ENCODE assay signal across 9 cellular contexts in the genomic region with DNA sequence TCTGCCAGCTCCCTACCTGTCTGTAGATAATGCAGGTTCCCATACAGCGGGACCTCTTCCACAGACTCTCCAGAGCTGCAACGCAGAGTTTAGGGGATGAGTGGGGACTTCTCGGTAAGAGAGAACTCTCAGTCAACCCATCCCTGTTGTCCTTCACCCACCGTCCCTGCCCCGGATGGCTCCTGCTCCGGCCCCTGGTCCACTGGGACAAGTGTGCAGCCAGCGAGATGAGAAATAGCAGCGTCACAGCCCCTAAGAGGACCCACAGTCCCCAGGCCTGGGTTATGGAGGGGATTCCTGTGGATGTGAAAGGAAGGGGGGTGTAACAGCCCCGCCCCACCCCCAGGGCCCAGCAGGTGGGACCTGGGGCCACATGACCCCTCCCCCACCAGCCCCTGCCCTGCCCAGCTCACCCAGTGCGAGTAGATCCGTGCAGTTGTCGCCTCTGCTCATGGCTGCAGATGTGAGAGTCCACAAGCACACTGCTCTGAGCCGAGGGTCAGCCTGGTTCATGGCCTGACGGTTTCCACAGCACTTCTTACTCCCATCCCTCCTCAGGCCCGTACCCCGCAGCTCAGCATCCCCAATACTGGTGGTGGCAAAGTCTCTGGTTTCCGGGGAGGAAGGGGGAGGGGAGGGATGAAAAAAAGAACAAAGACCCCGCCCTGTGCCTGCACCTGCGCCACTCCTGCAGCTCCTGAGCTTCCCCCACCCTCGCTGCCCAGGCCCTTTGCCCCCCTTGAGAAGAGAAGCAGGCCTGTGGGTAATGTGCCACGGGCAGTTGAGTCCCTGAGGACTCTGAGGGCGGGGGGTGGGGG. TPM values are rescaled to one million over a fixed set of nuclear protein-coding genes. Genes with fewer than 3 reads are reported as not detected.
DNase-seq lines count a peak whose midpoint lies in the region; ATAC-seq and TF ChIP-seq lines count a peak whose summit lies in the region.
"Had no signal": no experiment of that assay in that cellular context is flagged by ENCODE, and none has a peak within 500 bp of the region (broad histone marks: within the 10 kb centered on the region; RNA-seq: fewer than 3 reads in every experiment).

A gene with protein sequence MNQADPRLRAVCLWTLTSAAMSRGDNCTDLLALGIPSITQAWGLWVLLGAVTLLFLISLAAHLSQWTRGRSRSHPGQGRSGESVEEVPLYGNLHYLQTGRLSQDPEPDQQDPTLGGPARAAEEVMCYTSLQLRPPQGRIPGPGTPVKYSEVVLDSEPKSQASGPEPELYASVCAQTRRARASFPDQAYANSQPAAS (minus strand): TSS at position 591 of the 818 bp plus-strand sequence. CDS start 78 bp downstream, at position 513.

- peak within 1 kb of the TSS; percentile 7 for H2BK120ac ChIP-seq in neuronal stem cell (ENCODE audit: low read depth, low read length)

- peaks cover 62% of the 10 kb centered on the region for H3K4me1 Mint-ChIP-seq in activated naive CD8-positive, alpha-beta T cell treated with anti-CD3 and anti-CD28 coated beads, Interleukin-2, amount 50 U/mL, for 24 hours

- peak within 1 kb of the TSS; percentile 84 for H2BK15ac ChIP-seq in neuronal stem cell (ENCODE audit: low read length)

- WGBS in neuronal stem cell (ENCODE audit: extremely low coverage in 2 of 2, insufficient read length in 2 of 2, insufficient replicate concordance in 1 of 2), 2 donors = no CpG with 5 or more reads among the region's 22 CpGs

- H3K14ac ChIP-seq in neuronal stem cell (ENCODE audit: low read length) = no peak within 1 kb of the TSS

- H2BK5ac ChIP-seq in neuronal stem cell (ENCODE audit: low read length) = peak within 1 kb of the TSS; percentile 31

- H3K23ac ChIP-seq in neuronal stem cell (ENCODE audit: low read depth, low read length, poor library complexity) = no peak within 1 kb of the TSS

- no peaks in the 10 kb centered on the region for H3K36me3 Mint-ChIP-seq in activated naive CD8-positive, alpha-beta T cell treated with anti-CD3 and anti-CD28 coated beads, Interleukin-2, amount 50 U/mL, for 24 hours (ENCODE audit: low read depth)

- peak within 1 kb of the TSS; percentile 29 for H3K18ac ChIP-seq in neuronal stem cell (ENCODE audit: low read length)

- H3K9me3 ChIP-seq in neuronal stem cell (replicated peaks in 1 of 2; ENCODE audit: control insufficient read depth in 2 of 2, insufficient read depth in 1 of 2, low read depth in 1 of 2, low read length in 2 of 2) = no peaks in the 10 kb centered on the region

- H3K4me3 ChIP-seq in GM06990 (replicated peaks; ENCODE audit: low read depth, low read length) (peak within 1 kb of the TSS; percentile 74), neuronal stem cell (ENCODE audit: low read length in 2 of 2) (no peak within 1 kb of the TSS)
- H3K4me3 ChIP-seq in Jurkat, Clone E6-1 (ENCODE audit: low read length) = peak within 1 kb of the TSS; percentile 93

- peak within 1 kb of the TSS; percentile 62 for H4K91ac ChIP-seq in neuronal stem cell (ENCODE audit: low read depth, low read length, poor library complexity)

- H3K9ac ChIP-seq in neuronal stem cell (ENCODE audit: low read depth, low read length, poor library complexity) = peak within 1 kb of the TSS; percentile 1

- H2AK5ac ChIP-seq in neuronal stem cell (ENCODE audit: low read depth, low read length) = peak within 1 kb of the TSS; percentile 76

- H2BK12ac ChIP-seq in neuronal stem cell (ENCODE audit: low read length) = peak within 1 kb of the TSS; percentile 14

- no peaks in the 10 kb centered on the region for H3K9me3 Mint-ChIP-seq in activated naive CD8-positive, alpha-beta T cell treated with anti-CD3 and anti-CD28 coated beads, Interleukin-2, amount 50 U/mL, for 24 hours

- H3K4me2 ChIP-seq in neuronal stem cell (ENCODE audit: insufficient read depth, low read length, poor library complexity, severe bottlenecking) = no peak within 1 kb of the TSS

- no peak within 1 kb of the TSS for H3K27ac ChIP-seq in neuronal stem cell (replicated peaks; ENCODE audit: low read length)

- no peak for TF ChIP-seq POLR2A in GM18505 (IDR thresholded peaks at IDR 0.05; ENCODE audit: borderline replicate concordance, extremely low read depth, insufficient read depth, insufficient read length)

- TF ChIP-seq CTCF in GM06990 (IDR thresholded peaks at IDR 0.05; ENCODE audit: insufficient read depth, low read length, poor library complexity, severe bottlenecking) = no peak

- peak; percentile 57 for DNase-seq in GM06990 (ENCODE audit: extremely low read depth, insufficient read length)
- peak; percentile 75 for DNase-seq in Jurkat, Clone E6-1 (ENCODE audit: low read depth, low spot score)
- peak; percentile 67 for DNase-seq in activated naive CD8-positive, alpha-beta T cell treated with anti-CD3 and anti-CD28 coated beads, Interleukin-2, amount 50 U/mL, for 24 hours
- no peak for DNase-seq in neuronal stem cell (ENCODE audit: low spot score)
- no peak for DNase-seq in DMS153 treated with DMSO at 0.1 percent for 48 hours (lab: John Stamatoyannopoulos, UW; ENCODE audit: unreplicated experiment)
- DNase-seq in superior temporal gyrus (ENCODE audit: extremely low spot score) = no peak
- DNase-seq: SIG-M5 had no signal

- H2AFZ ChIP-seq in neuronal stem cell (ENCODE audit: low read length) = peak within 1 kb of the TSS; percentile 8

- no peaks in the 10 kb centered on the region for H3K27me3 Mint-ChIP-seq in activated naive CD8-positive, alpha-beta T cell treated with anti-CD3 and anti-CD28 coated beads, Interleukin-2, amount 50 U/mL, for 24 hours

- peaks cover 0 to 5% of the 10 kb centered on the region in 2 donors for H3K4me1 ChIP-seq in neuronal stem cell (ENCODE audit: control insufficient read depth in 2 of 2, insufficient read depth in 1 of 2, low read depth in 1 of 2, low read length in 2 of 2)

- no peaks in the 10 kb centered on the region for H3K79me1 ChIP-seq in neuronal stem cell (ENCODE audit: low read depth, low read length)

- H4K8ac ChIP-seq in neuronal stem cell (ENCODE audit: low read depth, low read length) = no peak within 1 kb of the TSS

- H3K4me3 Mint-ChIP-seq in activated naive CD8-positive, alpha-beta T cell treated with anti-CD3 and anti-CD28 coated beads, Interleukin-2, amount 50 U/mL, for 24 hours = peak within 1 kb of the TSS; percentile 84

- peak within 1 kb of the TSS; percentile 94 for H3K27ac Mint-ChIP-seq in activated naive CD8-positive, alpha-beta T cell treated with anti-CD3 and anti-CD28 coated beads, Interleukin-2, amount 50 U/mL, for 24 hours

- peak; percentile 10 for ATAC-seq in activated naive CD8-positive, alpha-beta T cell treated with anti-CD3 and anti-CD28 coated beads, Interleukin-2, amount 50 U/mL, for 24 hours
- ATAC-seq in HG02642 (IDR thresholded peaks at IDR 0.05; ENCODE audit: poor library complexity, unreplicated experiment) (no peak), GM18505 (IDR thresholded peaks at IDR 0.05; ENCODE audit: unreplicated experiment) (no peak)

- H3K36me3 ChIP-seq in GM06990 (ENCODE audit: control insufficient read depth, insufficient read depth, low read length) (no peaks in the 10 kb centered on the region), neuronal stem cell (replicated peaks in 1 of 2; ENCODE audit: control insufficient read depth in 2 of 2, insufficient read depth in 2 of 2, low read length in 2 of 2) (no peaks in the 10 kb centered on the region)

- H3K27me3 ChIP-seq in GM06990 (replicated peaks; ENCODE audit: control insufficient read depth, insufficient read depth, low read length) (no peaks in the 10 kb centered on the region), neuronal stem cell (ENCODE audit: control insufficient read depth in 3 of 3, insufficient read depth in 3 of 3, low read depth in 1 of 3, low read length in 3 of 3) (no peaks in the 10 kb centered on the region)

- H3K4ac ChIP-seq in neuronal stem cell (ENCODE audit: low read length) = no peak within 1 kb of the TSS

RNA-seq across cellular contexts. Expression of the gene that starts here (rescaled TPM):
- polyA plus RNA-seq in Jurkat, Clone E6-1 (2012; ENCODE audit: insufficient read depth, insufficient read length) = 230 TPM
- polyA plus RNA-seq in neuronal stem cell (2013, experiment 1 of 2) = 0.53 TPM
- 0.43 TPM for polyA plus RNA-seq in neuronal stem cell (2013, experiment 2 of 2)

Comparison
In these comparisons a context has a peak if more than half of its experiments do, and no peak if none do; other contexts are left out.
1. DNase-seq: peak in GM06990 (single experiment), Jurkat, Clone E6-1 (single experiment) and activated naive CD8-positive, alpha-beta T cell treated with anti-CD3 and anti-CD28 coated beads, Interleukin-2, amount 50 U/mL, for 24 hours (single experiment); none in neuronal stem cell (single experiment), DMS153 treated with DMSO at 0.1 percent for 48 hours (single experiment) and superior temporal gyrus (single experiment).
2. H3K4me3 ChIP-seq: peak in GM06990 (single experiment) and Jurkat, Clone E6-1 (single experiment); none in neuronal stem cell (0 of 2).